Comparison of ENCODE assay signal across 9 cellular contexts in the genomic region with DNA sequence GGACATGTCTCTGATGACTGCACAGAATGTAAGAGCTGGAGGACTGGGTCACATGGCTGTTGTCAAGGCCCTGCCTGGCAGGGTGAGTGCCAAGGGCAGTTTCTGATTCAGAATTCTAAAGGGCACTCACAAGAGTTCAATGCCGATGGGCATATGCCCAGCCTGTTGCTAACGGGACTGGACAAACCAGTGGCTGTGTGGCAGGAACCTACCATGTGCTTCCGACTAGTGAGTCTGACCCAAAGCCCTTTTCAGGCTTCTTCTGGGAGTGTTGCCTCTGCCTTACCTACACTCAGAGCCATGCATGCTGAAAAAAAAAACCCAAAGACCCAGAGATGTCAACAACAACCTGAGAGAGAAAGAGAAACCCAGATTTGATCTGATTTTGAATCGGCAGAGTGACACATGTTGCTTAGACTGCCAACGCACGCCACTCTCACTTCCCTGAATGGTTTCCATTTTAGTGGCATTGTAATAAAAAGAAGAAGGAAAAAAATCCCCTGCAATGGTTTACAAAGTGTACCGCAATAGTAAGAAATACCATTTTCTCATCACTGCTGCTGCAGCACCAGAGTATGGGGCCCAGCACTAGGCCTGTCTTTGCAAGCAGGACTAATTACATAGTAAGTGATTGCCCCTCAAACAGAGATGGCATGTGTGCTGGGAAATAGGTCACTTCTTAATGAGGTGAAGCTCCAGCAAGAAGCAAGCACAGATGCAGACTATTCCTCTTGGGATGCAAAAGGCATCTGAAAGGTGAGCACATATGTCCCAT.
A peak's percentile ranks its signal among the peaks of the same experiment; 100 is the strongest.
DNase-seq lines count a peak whose midpoint lies in the region; ATAC-seq and TF ChIP-seq lines count a peak whose summit lies in the region.
"Had no signal": no experiment of that assay in that cellular context is flagged by ENCODE, and none has a peak within 500 bp of the region (broad histone marks: within the 10 kb centered on the region; RNA-seq: fewer than 3 reads in every experiment).

No MANE protein-coding gene starts in this region.

- TF ChIP-seq CTCF in ascending aorta (IDR thresholded peaks at IDR 0.05), result no peak

- intact Hi-C loops in ascending aorta (cut with DNase I), result no loop called here

- no peak overlapping the region for H3K27ac ChIP-seq in ascending aorta

- no peaks in the 10 kb centered on the region for H3K36me3 ChIP-seq in ascending aorta
- H3K36me3 ChIP-seq: tibial artery had no signal

- peaks cover 0 to 17% of the 10 kb centered on the region in 2 donors for H3K4me1 ChIP-seq in ascending aorta

- no peaks in the 10 kb centered on the region for H3K27me3 ChIP-seq in ascending aorta
- H3K27me3 ChIP-seq: tibial artery had no signal

- H3K4me3 ChIP-seq in ascending aorta, result no peak overlapping the region
- H3K4me3 ChIP-seq: tibial artery had no signal

- no peaks in the 10 kb centered on the region for H3K9me3 ChIP-seq in ascending aorta
- H3K9me3 ChIP-seq: tibial artery had no signal

- ATAC-seq in GM18508 (IDR thresholded peaks at IDR 0.05; ENCODE audit: insufficient read depth, unreplicated experiment) (peak; percentile 82), GM21723 (IDR thresholded peaks at IDR 0.05; ENCODE audit: unreplicated experiment) (peak; percentile 77)

- DNase-seq in NCI-H2171 (lab: John Stamatoyannopoulos, UW) (peak; percentile 39), germinal center (ENCODE audit: low spot score) (peak; percentile 73), kidney glomerular epithelial cell (lab: John Stamatoyannopoulos, UW) (no peak), NCI-H1048 (lab: John Stamatoyannopoulos, UW) (no peak), ascending aorta (ENCODE audit: low spot score in 2 of 2) (no peak), NCI-H446 treated with DMSO at 0.1 percent for 48 hours (lab: John Stamatoyannopoulos, UW) (no peak)

Comparison
In these comparisons a context has a peak if more than half of its experiments do, and no peak if none do; other contexts are left out.
1. DNase-seq: peak in NCI-H2171 (single experiment) and germinal center (single experiment); none in kidney glomerular epithelial cell (single experiment), NCI-H1048 (single experiment), ascending aorta (0 of 2) and NCI-H446 treated with DMSO at 0.1 percent for 48 hours (single experiment).